ENCODE assay signal across 11 cellular contexts in the genomic region with DNA sequence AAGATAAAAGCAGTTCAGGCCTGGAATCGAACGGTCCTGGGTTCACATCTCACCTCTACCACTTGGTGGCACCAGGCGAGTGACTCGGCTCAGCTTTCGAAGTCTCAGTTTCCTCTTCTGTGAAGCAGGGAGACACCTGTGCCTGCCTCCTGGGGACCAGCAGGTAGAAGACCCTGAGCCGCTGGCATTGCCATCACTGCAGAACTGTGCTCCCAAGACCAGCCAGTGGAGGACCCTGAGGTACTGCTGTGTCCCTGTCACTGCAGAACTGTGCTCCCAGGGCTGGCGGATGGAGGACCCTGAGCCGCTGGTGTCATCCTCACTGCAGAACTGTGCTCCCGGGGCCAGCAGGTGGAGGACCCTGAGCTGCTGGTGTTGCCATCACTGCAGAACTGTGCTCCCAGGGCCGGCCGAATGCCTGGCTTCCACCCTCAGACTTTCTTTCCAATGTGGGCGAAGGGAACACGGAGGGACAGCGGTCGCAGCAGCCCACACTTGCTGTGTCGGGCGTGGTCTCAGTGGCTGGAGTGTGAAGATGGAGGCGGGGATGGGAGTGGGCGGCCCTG. TPM values are rescaled to one million over a fixed set of nuclear protein-coding genes. Genes with fewer than 3 reads are reported as not detected.
DNase-seq lines count a peak whose midpoint lies in the region; ATAC-seq and TF ChIP-seq lines count a peak whose summit lies in the region.
"Had no signal": no experiment of that assay in that cellular context is flagged by ENCODE, and none has a peak within 500 bp of the region (broad histone marks: within the 10 kb centered on the region; RNA-seq: fewer than 3 reads in every experiment).

No MANE protein-coding gene starts in this region.

- H3K36me3 Mint-ChIP-seq in WTC11 = peaks cover 7% of the 10 kb centered on the region

- peaks cover 12% of the 10 kb centered on the region for H3K9me3 Mint-ChIP-seq in WTC11

- H3K4me3 Mint-ChIP-seq in WTC11 = no peak overlapping the region

- TF ChIP-seq CTCF in AG04449 (IDR thresholded peaks at IDR 0.05; ENCODE audit: insufficient read depth, low read length, missing control alignments) (peak; percentile 3), GM12874 (IDR thresholded peaks at IDR 0.05; ENCODE audit: insufficient read depth, low read depth, low read length) (peak; percentile 29; the same call in 1 of the 2 replicates), WTC11 (IDR thresholded peaks at IDR 0.05) (no peak), fibroblast of pulmonary artery (IDR thresholded peaks at IDR 0.05; ENCODE audit: low read length, missing control alignments) (peak; percentile 11)

- peaks cover 70% of the 10 kb centered on the region for H3K4me1 Mint-ChIP-seq in WTC11

- POLR2A ChIA-PET in AG04449 (lab: Yijun Ruan, JAX) (interaction anchor here (0.6 kb wide), 1 partner anchor 10 kb away, joined by 3 read pairs; no protein-coding TSS in a partner anchor), WTC11 (lab: Charles Lee) (no interaction called here)

- ATAC-seq in WTC11 = no peak
- ATAC-seq in GM19035 (IDR thresholded peaks at IDR 0.05; ENCODE audit: unreplicated experiment) = no peak
- no peak for ATAC-seq in GM18873 (IDR thresholded peaks at IDR 0.05; ENCODE audit: low FRiP score, unreplicated experiment)

- no peaks in the 10 kb centered on the region for H3K27me3 Mint-ChIP-seq in WTC11 (ENCODE audit: low read depth)

- no peak for DNase-seq in AG04449 (ENCODE audit: low read depth, low spot score)
- no peak for DNase-seq in WTC11 (ENCODE audit: low spot score)
- no peak for DNase-seq in fibroblast of pulmonary artery (ENCODE audit: low read depth)
- no peak for DNase-seq in NCI-H82 treated with DMSO at 0.1 percent for 48 hours (lab: John Stamatoyannopoulos, UW; ENCODE audit: unreplicated experiment)
- no peak for DNase-seq in NCI-H1436 treated with DMSO at 0.1 percent for 48 hours (lab: John Stamatoyannopoulos, UW)
- DNase-seq: heart right ventricle had no signal

- CTCF ChIA-PET in AG04449 (lab: Yijun Ruan, JAX) = no interaction called here
- CTCF ChIA-PET in WTC11 (lab: Charles Lee) = interaction anchor here (0.8 to 0.9 kb wide), 2 partner anchors 28 to 47 kb away, joined by 3 to 4 read pairs; no protein-coding TSS in a partner anchor

- H3K27ac Mint-ChIP-seq in WTC11 = no peak overlapping the region

- H3K4me3 ChIP-seq in AG04449 (ENCODE audit: low read depth, low read length) (no peak overlapping the region), fibroblast of pulmonary artery (replicated peaks; ENCODE audit: low read depth, low read length) (no peak overlapping the region)
- H3K4me3 ChIP-seq: heart right ventricle had no signal

TF ChIP-seq in WTC11, 78 proteins besides CTCF, POLR2A, EP300 and RAD21:
- TF ChIP-seq, protein P1, sequence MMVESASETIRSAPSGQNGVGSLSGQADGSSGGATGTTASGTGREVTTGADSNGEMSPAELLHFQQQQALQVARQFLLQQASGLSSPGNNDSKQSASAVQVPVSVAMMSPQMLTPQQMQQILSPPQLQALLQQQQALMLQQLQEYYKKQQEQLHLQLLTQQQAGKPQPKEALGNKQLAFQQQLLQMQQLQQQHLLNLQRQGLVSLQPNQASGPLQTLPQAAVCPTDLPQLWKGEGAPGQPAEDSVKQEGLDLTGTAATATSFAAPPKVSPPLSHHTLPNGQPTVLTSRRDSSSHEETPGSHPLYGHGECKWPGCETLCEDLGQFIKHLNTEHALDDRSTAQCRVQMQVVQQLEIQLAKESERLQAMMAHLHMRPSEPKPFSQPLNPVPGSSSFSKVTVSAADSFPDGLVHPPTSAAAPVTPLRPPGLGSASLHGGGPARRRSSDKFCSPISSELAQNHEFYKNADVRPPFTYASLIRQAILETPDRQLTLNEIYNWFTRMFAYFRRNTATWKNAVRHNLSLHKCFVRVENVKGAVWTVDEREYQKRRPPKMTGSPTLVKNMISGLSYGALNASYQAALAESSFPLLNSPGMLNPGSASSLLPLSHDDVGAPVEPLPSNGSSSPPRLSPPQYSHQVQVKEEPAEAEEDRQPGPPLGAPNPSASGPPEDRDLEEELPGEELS (CRISPR knock-in tag; IDR thresholded peaks at IDR 0.05) = no peak
- TF ChIP-seq ZNF263 (CRISPR knock-in tag; IDR thresholded peaks at IDR 0.05; ENCODE audit: low read depth) = peak; percentile 15; the same call in 1 of the 2 replicates

RNA-seq across cellular contexts. Expression of a gene that starts 8.7 kb away (rescaled TPM):
- 105 to 197 TPM (median 107 TPM) in 3 replicates for total RNA-seq in WTC11 (2021)

RNA-seq across cellular contexts. Expression of a gene that starts 58.3 kb away (rescaled TPM):
- not detected in 3 replicates for total RNA-seq in WTC11 (2021)
- total RNA-seq: activated CD8-positive, alpha-beta memory T cell treated with anti-CD3 and anti-CD28 coated beads for 36 hours; skeletal muscle tissue had no signal
